In the genomic region with DNA sequence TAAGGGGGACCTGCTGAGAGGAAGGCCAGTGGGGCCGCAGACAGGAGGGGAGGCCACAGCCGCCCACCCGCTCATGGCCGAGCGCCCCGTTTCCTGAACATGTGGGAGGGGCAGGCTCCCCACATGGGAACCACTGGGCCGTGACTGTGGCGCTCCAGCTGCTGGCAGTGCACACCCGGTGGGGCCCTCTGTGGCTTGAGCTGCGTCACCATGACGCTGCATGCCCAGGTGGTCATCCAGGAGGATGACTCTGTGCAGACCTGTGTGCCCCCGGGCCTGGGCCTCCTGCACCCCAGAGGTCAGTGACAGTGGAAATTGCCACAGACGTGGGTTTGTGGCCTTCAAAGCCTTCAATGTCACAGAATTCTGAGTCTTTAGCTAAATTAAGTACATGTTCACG, we compare ENCODE assay signal across 20 cellular contexts.
DNase-seq lines count a peak whose midpoint lies in the region; ATAC-seq and TF ChIP-seq lines count a peak whose summit lies in the region.
"Had no signal": no experiment of that assay in that cellular context is flagged by ENCODE, and none has a peak within 500 bp of the region (broad histone marks: within the 10 kb centered on the region; RNA-seq: fewer than 3 reads in every experiment).

No MANE protein-coding gene starts in this region.

- H3K27ac Mint-ChIP-seq in immature natural killer cell = no peak overlapping the region
- H3K27ac Mint-ChIP-seq: activated naive CD8-positive, alpha-beta T cell treated with anti-CD3 and anti-CD28 coated beads, Interleukin-2, amount 10 ng/mL, durations not matched to agents 7 days and 5 days; natural killer cell; WTC11 had no signal

- H3K9me3 Mint-ChIP-seq in immature natural killer cell = no peaks in the 10 kb centered on the region
- H3K9me3 Mint-ChIP-seq: activated naive CD8-positive, alpha-beta T cell treated with anti-CD3 and anti-CD28 coated beads, Interleukin-2, amount 10 ng/mL, durations not matched to agents 7 days and 5 days; central memory CD8-positive, alpha-beta T cell; natural killer cell; WTC11 had no signal

- H3K4me1 Mint-ChIP-seq in immature natural killer cell = no peaks in the 10 kb centered on the region
- H3K4me1 Mint-ChIP-seq: activated naive CD8-positive, alpha-beta T cell treated with anti-CD3 and anti-CD28 coated beads, Interleukin-2, amount 10 ng/mL, durations not matched to agents 7 days and 5 days; central memory CD8-positive, alpha-beta T cell; WTC11 had no signal

- TF ChIP-seq CTCF in GM10248 (IDR thresholded peaks at IDR 0.05; ENCODE audit: control extremely low read depth, extremely low read depth, low read depth, missing control alignments) = no peak

- CTCF ChIA-PET in GM10248 (lab: Yijun Ruan, JAX) = no interaction called here

- peaks cover 0 to 16% (median 3%) of the 10 kb centered on the region in 3 donors for H3K36me3 Mint-ChIP-seq in immature natural killer cell
- H3K36me3 Mint-ChIP-seq: natural killer cell, WTC11 had no signal

- H3K4me3 Mint-ChIP-seq in immature natural killer cell = no peak overlapping the region
- H3K4me3 Mint-ChIP-seq: activated naive CD8-positive, alpha-beta T cell treated with anti-CD3 and anti-CD28 coated beads, Interleukin-2, amount 10 ng/mL, durations not matched to agents 7 days and 5 days; central memory CD8-positive, alpha-beta T cell; natural killer cell; WTC11 had no signal

- ATAC-seq in GM19438 (IDR thresholded peaks at IDR 0.05; ENCODE audit: low read depth, unreplicated experiment) (peak; percentile 92), HG02759 (IDR thresholded peaks at IDR 0.05; ENCODE audit: unreplicated experiment) (peak; percentile 82), HG03565 (IDR thresholded peaks at IDR 0.05; ENCODE audit: unreplicated experiment) (peak; percentile 90)
- ATAC-seq: heart left ventricle, left ventricle myocardium superior, natural killer cell, WTC11 had no signal

- DNase-seq in GM10248 (ENCODE audit: extremely low spot score) (peak; percentile 60), NCI-H774 (lab: John Stamatoyannopoulos, UW) (no peak), immature natural killer cell (no peak), dermis blood vessel endothelial cell (no peak), KG1 (lab: John Stamatoyannopoulos, UW) (no peak)
- DNase-seq: activated CD8-positive, alpha-beta memory T cell treated with anti-CD3 and anti-CD28 coated beads, Interleukin-2, amount 50 U/mL, for 4 hours; activated naive CD8-positive, alpha-beta T cell treated with anti-CD3 and anti-CD28 coated beads, Interleukin-2, amount 10 ng/mL, durations not matched to agents 7 days and 5 days; heart left ventricle; left ventricle myocardium superior; MM.1S; natural killer cell; NCI-H2171 treated with DMSO at 0.1 percent for 48 hours; stimulated activated CD4-positive, alpha-beta T cell treated with anti-CD3 and anti-CD28 coated beads, Interleukin-4, amount 100 ng/mL, for 24 hours; stimulated activated naive CD4-positive, alpha-beta T cell; uterus had no signal

- peaks cover 0 to 2% (median 0%) of the 10 kb centered on the region in 3 donors for H3K27me3 Mint-ChIP-seq in immature natural killer cell (ENCODE audit: low read depth in 3 of 3)
- H3K27me3 Mint-ChIP-seq: activated naive CD8-positive, alpha-beta T cell treated with anti-CD3 and anti-CD28 coated beads, Interleukin-2, amount 10 ng/mL, durations not matched to agents 7 days and 5 days; central memory CD8-positive, alpha-beta T cell had no signal

- POLR2A ChIA-PET in GM10248 (lab: Yijun Ruan, JAX) = no interaction called here
